Comparison of ENCODE assay signal across 8 cellular contexts in the genomic region with DNA sequence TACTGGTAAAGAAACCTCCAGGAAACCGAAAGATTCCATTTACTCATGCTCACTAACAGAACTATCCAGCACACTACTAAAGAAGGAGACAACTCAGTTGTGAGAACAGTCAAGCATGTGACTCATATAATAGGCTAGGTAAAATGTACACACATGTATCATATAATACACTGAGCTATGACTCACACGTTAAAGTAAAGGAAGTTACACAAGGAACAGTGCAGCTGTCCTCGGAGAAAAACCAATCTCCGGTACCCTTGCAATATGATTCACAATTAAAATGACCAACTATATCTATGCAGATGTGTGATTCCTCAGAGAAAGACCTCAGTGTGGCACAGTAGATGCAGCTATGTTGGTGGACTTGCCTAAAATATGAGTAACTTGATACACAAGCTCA.
DNase-seq lines count a peak whose midpoint lies in the region; ATAC-seq, FAIRE-seq and TF ChIP-seq lines count a peak whose summit lies in the region.

No MANE protein-coding gene starts in this region.

- no TSS peak for BruUV-seq in A673 (replicated peaks; lab: Mats Ljungman, UMichigan)

- ATAC-seq in HG02763 (IDR thresholded peaks at IDR 0.05; ENCODE audit: unreplicated experiment) (no peak), GM19397 (IDR thresholded peaks at IDR 0.05; ENCODE audit: unreplicated experiment) (no peak)

- intact Hi-C loops in A673 (cut with micrococcal nuclease; ENCODE audit: unreplicated experiment), result no loop called here

- no peak for TF ChIP-seq CTCF in A673 (conservative IDR thresholded peaks at IDR 0.05; ENCODE audit: low read depth, low read length)

- peak; percentile 67 for DNase-seq in A673 (ENCODE audit: low spot score)
- DNase-seq in H54 (ENCODE audit: insufficient read length, low spot score), result peak; percentile 49
- peak; percentile 78 for DNase-seq in SW480 (ENCODE audit: low spot score)
- DNase-seq in hepatic stellate cell (ENCODE audit: low spot score), result peak; percentile 74
- no peak for DNase-seq in NK-92 treated with Interleukin-12 subunit alpha and Interleukin-12 subunit beta, amount 100 ng/mL, for 24 hours (lab: John Stamatoyannopoulos, UW)
- no peak for DNase-seq in HAP-1 (ENCODE audit: low spot score in 2 of 2)

- in situ Hi-C loops in HAP-1 (cut with MboI; ENCODE audit: low sequenced_read_pairs), result no loop called here

- peaks cover 16% of the 10 kb centered on the region for H3K36me3 ChIP-seq in A673 (ENCODE audit: insufficient read depth, low read length, poor library complexity, severe bottlenecking)
- H3K36me3 ChIP-seq in HAP-1 (replicated peaks), result peaks cover 6% of the 10 kb centered on the region; the same call in 1 of the 2 replicates

- no peak overlapping the region for H3K4me3 ChIP-seq in A673 (ENCODE audit: low read depth, low read length, poor library complexity, severe bottlenecking)
- no peak overlapping the region for H3K4me3 ChIP-seq in HAP-1

- no peak for TF ChIP-seq POLR2A in H54 (IDR thresholded peaks at IDR 0.05; ENCODE audit: low read depth, low read length)

- H3K4me1 ChIP-seq in A673 (ENCODE audit: insufficient read depth, low read length, poor library complexity, severe bottlenecking) (peaks cover 3% of the 10 kb centered on the region), HAP-1 (no peaks in the 10 kb centered on the region)

- FAIRE-seq in H54 (lab: Jason Lieb, UNC), result peak; percentile 100

- CTCF ChIA-PET in A673 (lab: Charles Lee), result no interaction called here

- POLR2A ChIA-PET in A673 (lab: Charles Lee; ENCODE audit: low non-redundant PET), result no interaction called here

- no peaks in the 10 kb centered on the region for H3K27me3 ChIP-seq in A673 (replicated peaks; ENCODE audit: insufficient read depth, low read depth, low read length, poor library complexity)
- no peaks in the 10 kb centered on the region for H3K27me3 ChIP-seq in HAP-1 (ENCODE audit: low read depth)

- H3K9me3 ChIP-seq in A673 (ENCODE audit: low read depth, low read length, poor library complexity, severe bottlenecking), result no peaks in the 10 kb centered on the region
- H3K9me3 ChIP-seq in HAP-1, result no peaks in the 10 kb centered on the region

- H3K27ac ChIP-seq in A673 (ENCODE audit: low read depth, low read length, poor library complexity, severe bottlenecking), result peak overlapping the region; percentile 0

Comparison
In these comparisons a context has a peak if more than half of its experiments do, and no peak if none do; other contexts are left out.
1. DNase-seq: peak in A673 (single experiment), H54 (single experiment), SW480 (single experiment) and hepatic stellate cell (single experiment); none in NK-92 treated with Interleukin-12 subunit alpha and Interleukin-12 subunit beta, amount 100 ng/mL, for 24 hours (single experiment) and HAP-1 (0 of 2).